In the genomic region with DNA sequence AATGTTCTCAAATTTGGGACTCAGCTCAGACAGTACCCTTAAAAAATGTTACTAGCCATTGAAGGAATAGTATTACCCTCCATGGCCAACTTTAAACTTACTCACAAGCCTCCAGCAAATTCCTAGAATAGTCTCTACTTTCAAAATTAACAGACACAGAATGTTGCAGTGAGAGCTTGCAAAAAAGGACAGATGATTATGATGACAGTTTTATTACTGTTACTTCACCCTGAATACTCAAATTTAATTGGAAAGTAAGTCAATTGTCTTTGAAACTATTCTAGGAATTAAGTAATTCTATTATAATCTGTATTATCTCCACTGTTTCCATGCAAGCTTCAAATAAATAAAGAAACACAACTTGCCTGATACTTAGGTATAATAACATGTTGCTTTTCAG, we compare ENCODE assay signal across 27 cellular contexts.
"Had no signal": no experiment of that assay in that cellular context is flagged by ENCODE, and none has a peak within 500 bp of the region (broad histone marks: within the 10 kb centered on the region; RNA-seq: fewer than 3 reads in every experiment).

No MANE protein-coding gene starts in this region.

- H3K9me3 ChIP-seq: colonic mucosa, heart right ventricle, left lung, right lobe of liver, testis, tibial artery had no signal

- H3K27ac ChIP-seq: colonic mucosa, epithelial cell of prostate, heart right ventricle, left lung, neural progenitor cell, parathyroid adenoma, right lobe of liver, testis, tibial artery had no signal

- H3K79me2 ChIP-seq: parathyroid adenoma had no signal

- ATAC-seq: esophagus mucosa; heart right ventricle; left cardiac atrium; left lung; naive thymus-derived CD4-positive, alpha-beta T cell; right lobe of liver; stimulated activated naive CD8-positive, alpha-beta T cell treated with anti-CD3 and anti-CD28 coated beads, Interleukin-15, amount 100 ng/mL, for 72 hours had no signal

- H3K4me1 ChIP-seq: colonic mucosa, heart right ventricle, left lung, neural progenitor cell, parathyroid adenoma, right lobe of liver, testis, tibial artery had no signal

- H3K4me2 ChIP-seq: neural progenitor cell, smooth muscle cell had no signal

- H2AFZ ChIP-seq: neural progenitor cell, parathyroid adenoma had no signal

- DNase-seq: colonic mucosa; effector CD8-positive, alpha-beta T cell; endodermal cell; foreskin melanocyte; glutamatergic neuron; heart right ventricle; hippocampal formation; left cardiac atrium; left lung; mammary epithelial cell; mesendoderm; midbrain; naive thymus-derived CD4-positive, alpha-beta T cell; right lobe of liver; stimulated activated CD4-positive, alpha-beta T cell treated with anti-CD3 and anti-CD28 coated beads, Interleukin-12 subunit alpha, Interleukin-12 subunit beta, amount 100 ng/mL, for 4 hours; stimulated activated CD4-positive, alpha-beta T cell treated with anti-CD3 and anti-CD28 coated beads, Interleukin-1b, Interleukin-23, amount 100 ng/mL, for 48 hours; stimulated activated CD4-positive, alpha-beta T cell treated with anti-CD3 and anti-CD28 coated beads, Interleukin-4, amount 100 ng/mL, for 1 hour; stimulated activated CD8-positive, alpha-beta memory T cell treated with anti-CD3 and anti-CD28 coated beads, Interleukin-4, amount 100 ng/mL, for 48 hours; stimulated activated naive CD4-positive, alpha-beta T cell; stimulated activated naive CD8-positive, alpha-beta T cell treated with anti-CD3 and anti-CD28 coated beads, Interleukin-15, amount 100 ng/mL, for 72 hours; testis; tibial artery had no signal

- H3K4me3 ChIP-seq: colonic mucosa, heart right ventricle, left lung, neural progenitor cell, right lobe of liver, smooth muscle cell, testis, tibial artery had no signal

- H3K36me3 ChIP-seq: colonic mucosa, neural progenitor cell, right lobe of liver, tibial artery had no signal

- H3K27me3 ChIP-seq: colonic mucosa, heart right ventricle, left lung, neural progenitor cell, right lobe of liver, testis, tibial artery had no signal

- H3K9ac ChIP-seq: neural progenitor cell, parathyroid adenoma had no signal
